In genomic region chr9:127117801-127118200, GRCh38 we compare ENCODE assay signal across 23 cellular contexts. TPM values are rescaled to one million over a fixed set of nuclear protein-coding genes. Genes with fewer than 3 reads are reported as not detected.
DNase-seq lines count a peak whose midpoint lies in the region; ATAC-seq and TF ChIP-seq lines count a peak whose summit lies in the region.
"Had no signal": no experiment of that assay in that cellular context is flagged by ENCODE, and none has a peak within 500 bp of the region (broad histone marks: within the 10 kb centered on the region; RNA-seq: fewer than 3 reads in every experiment).

No MANE protein-coding gene starts in this region.

- H3K4me1 Mint-ChIP-seq in brain = peaks cover 62% of the 10 kb centered on the region

- peak overlapping the region; percentile 76 for H3K27ac ChIP-seq in KOPT-K1 (ENCODE audit: low read depth, low read length, poor library complexity, severe bottlenecking)
- H3K27ac ChIP-seq in substantia nigra (ENCODE audit: low read depth, low read length, poor library complexity, severe bottlenecking) = peak overlapping the region; percentile 64
- H3K27ac ChIP-seq in lower lobe of right lung = no peak overlapping the region
- H3K27ac ChIP-seq: RWPE1 had no signal

- H3K4me1 ChIP-seq in lower lobe of right lung = peaks cover 21% of the 10 kb centered on the region

- peaks cover 2% of the 10 kb centered on the region for H3K27me3 ChIP-seq in lower lobe of right lung (ENCODE audit: low read depth)

- peak; percentile 52 for DNase-seq in posterior vena cava (ENCODE audit: low spot score)
- DNase-seq in substantia nigra (lab: John Stamatoyannopoulos, UW) = peak in 1 of 49 donors; percentile 21
- no peak for DNase-seq in medulla oblongata (ENCODE audit: extremely low spot score)
- DNase-seq in midbrain (lab: John Stamatoyannopoulos, UW) = no peak
- DNase-seq in lower lobe of right lung = no peak
- no peak for DNase-seq in NCI-H1417 (lab: John Stamatoyannopoulos, UW)
- DNase-seq: Calu3, DMS79 treated with DMSO at 0.1 percent for 48 hours, GF-D8, GOT3, HFFc6, KG1, MM.1S, NCI-H1694 treated with DMSO at 0.1 percent for 48 hours, NCI-H2081, NCI-H2227 treated with DMSO at 0.1 percent for 48 hours, NCI-H526 treated with DMSO at 0.1 percent for 48 hours, SHP77 treated with DMSO at 0.1 percent for 48 hours had no signal

- H3K36me3 ChIP-seq in KOPT-K1 (ENCODE audit: insufficient read depth, low read length) (no peaks in the 10 kb centered on the region), lower lobe of right lung (no peaks in the 10 kb centered on the region)
- H3K36me3 ChIP-seq: HAP-1 had no signal

- intact Hi-C loops in posterior vena cava (cut with DNase I) = no loop called here
- intact Hi-C loops in lower lobe of right lung (cut with DNase I) = no loop called here

- ATAC-seq in lower lobe of right lung = no peak

- no peak overlapping the region for H3K4me3 ChIP-seq in lower lobe of right lung
- H3K4me3 ChIP-seq: HAP-1 had no signal

- peaks cover 4% of the 10 kb centered on the region for H3K27me3 Mint-ChIP-seq in brain

- TF ChIP-seq CTCF in brain (conservative IDR thresholded peaks at IDR 0.05) (no peak), lower lobe of right lung (IDR thresholded peaks at IDR 0.05) (no peak)

- H3K4me3 Mint-ChIP-seq in brain = no peak overlapping the region
- H3K4me3 Mint-ChIP-seq: CD14-positive monocyte, HFFc6 had no signal

- peaks cover 12% of the 10 kb centered on the region for H3K36me3 Mint-ChIP-seq in brain
- H3K36me3 Mint-ChIP-seq: CD14-positive monocyte had no signal

- H3K9me3 ChIP-seq in KOPT-K1 (ENCODE audit: insufficient read depth, low read length, poor library complexity, severe bottlenecking) (no peaks in the 10 kb centered on the region), lower lobe of right lung (no peaks in the 10 kb centered on the region)
- H3K9me3 ChIP-seq: HAP-1 had no signal

- H3K27ac Mint-ChIP-seq in brain = peak overlapping the region in 4 of 5 experiments; percentile 37 to 84 (median 77)
- H3K27ac Mint-ChIP-seq: HFFc6 had no signal

- no peaks in the 10 kb centered on the region for H3K9me3 Mint-ChIP-seq in brain
- H3K9me3 Mint-ChIP-seq: HFFc6 had no signal

RNA-seq across cellular contexts. Expression of gene ANGPTL2, which starts 4.6 kb away (rescaled TPM):
- polyA plus RNA-seq in brain (ENCODE audit: insufficient read depth, low read depth, low replicate concordance) = 14.9 TPM
- total RNA-seq in posterior vena cava (10 to 100 TPM; 45.7 to 55.9 TPM), lower lobe of right lung (11.4 TPM)
- total RNA-seq: Calu3 had no signal
- polyA plus RNA-seq: CD14-positive monocyte had no signal
